In genomic region chr15:60379466-60380274, GRCh38 we compare ENCODE assay signal across 9 cellular contexts. TPM values are rescaled to one million over a fixed set of nuclear protein-coding genes. Genes with fewer than 3 reads are reported as not detected.
A peak's percentile ranks its signal among the peaks of the same experiment; 100 is the strongest.
DNase-seq lines count a peak whose midpoint lies in the region; FAIRE-seq and TF ChIP-seq lines count a peak whose summit lies in the region.
"Had no signal": no experiment of that assay in that cellular context is flagged by ENCODE, and none has a peak within 500 bp of the region (broad histone marks: within the 10 kb centered on the region; RNA-seq: fewer than 3 reads in every experiment).

No MANE protein-coding gene starts in this region.

- CTCF ChIA-PET in A673 (lab: Charles Lee), result no interaction called here

- peaks cover 49% of the 10 kb centered on the region for H3K4me1 ChIP-seq in A673 (ENCODE audit: insufficient read depth, low read length, poor library complexity, severe bottlenecking)
- peaks cover 70% of the 10 kb centered on the region for H3K4me1 ChIP-seq in mesodermal cell (ENCODE audit: control insufficient read depth, insufficient read depth, low read length, poor library complexity, severe bottlenecking)
- H3K4me1 ChIP-seq: BLaER1 had no signal

- FAIRE-seq in GM19239 (lab: Jason Lieb, UNC), result no peak

- H3K9me3 ChIP-seq in A673 (ENCODE audit: low read depth, low read length, poor library complexity, severe bottlenecking), result no peaks in the 10 kb centered on the region
- H3K9me3 ChIP-seq in mesodermal cell (ENCODE audit: control insufficient read depth, low read length), result no peaks in the 10 kb centered on the region
- H3K9me3 ChIP-seq: BLaER1 had no signal

- POLR2A ChIA-PET in A673 (lab: Charles Lee; ENCODE audit: low non-redundant PET), result no interaction called here

- no peak for TF ChIP-seq CTCF in A673 (conservative IDR thresholded peaks at IDR 0.05; ENCODE audit: low read depth, low read length)
- TF ChIP-seq CTCF in coronary artery (IDR thresholded peaks at IDR 0.05), result no peak

- H3K27me3 ChIP-seq in A673 (replicated peaks; ENCODE audit: insufficient read depth, low read depth, low read length, poor library complexity), result no peaks in the 10 kb centered on the region
- H3K27me3 ChIP-seq: BLaER1 had no signal

- BruUV-seq in A673 (replicated peaks; lab: Mats Ljungman, UMichigan), result no TSS peak

- peak; percentile 91 for DNase-seq in A673 (ENCODE audit: low spot score)
- peak; percentile 99 for DNase-seq in M059J (ENCODE audit: low read depth)
- DNase-seq in coronary artery (ENCODE audit: low spot score), result no peak
- DNase-seq in NCI-H446 treated with DMSO at 0.1 percent for 48 hours (lab: John Stamatoyannopoulos, UW), result no peak
- no peak for DNase-seq in NOMO-1 treated with DMSO at 0.1 percent for 48 hours (lab: John Stamatoyannopoulos, UW; ENCODE audit: unreplicated experiment)
- no peak for DNase-seq in GM19239 (ENCODE audit: insufficient read length, low spot score)
- DNase-seq in DMS79 (lab: John Stamatoyannopoulos, UW), result no peak

- H3K4me3 ChIP-seq in A673 (ENCODE audit: low read depth, low read length, poor library complexity, severe bottlenecking) (no peak overlapping the region), coronary artery (no peak overlapping the region), mesodermal cell (ENCODE audit: extremely low read depth, insufficient read depth, low read length, poor library complexity, severe bottlenecking) (no peak overlapping the region)
- H3K4me3 ChIP-seq: BLaER1 had no signal

- peaks cover 42% of the 10 kb centered on the region for H3K36me3 ChIP-seq in A673 (ENCODE audit: insufficient read depth, low read length, poor library complexity, severe bottlenecking)
- peaks cover 87% of the 10 kb centered on the region for H3K36me3 ChIP-seq in mesodermal cell (ENCODE audit: control insufficient read depth, insufficient read depth, low read length)

- WGBS in mesodermal cell (ENCODE audit: insufficient coverage in 2 of 2), 2 experiments, result 87 to 94% methylated on average over 2 to 4 of the region's 8 CpGs

- H3K27ac ChIP-seq in A673 (ENCODE audit: low read depth, low read length, poor library complexity, severe bottlenecking), result peak overlapping the region; percentile 81
- H3K27ac ChIP-seq in coronary artery, result peak overlapping the region; percentile 24 to 76
- H3K27ac ChIP-seq in mesodermal cell (ENCODE audit: low read depth, low read length, severe bottlenecking), result peak overlapping the region; percentile 96
- H3K27ac ChIP-seq: BLaER1 had no signal

- intact Hi-C loops in A673 (cut with micrococcal nuclease; ENCODE audit: unreplicated experiment), result no loop called here

RNA-seq across cellular contexts. Expression of gene ANXA2, which starts 18.1 kb away (rescaled TPM):
- 880 and 1,038 TPM in 2 replicates for total RNA-seq in A673 (2021)
- 2,649 and 2,950 TPM in 2 replicates for total RNA-seq in M059J (2014; rRNA removed; shearing (Covaris generic))
- polyA plus RNA-seq in mesodermal cell (2013, experiment 1 of 2), result 1,317 TPM
- 1,257 TPM for polyA plus RNA-seq in mesodermal cell (2013, experiment 2 of 2)

Comparison
In these comparisons a context has a peak if more than half of its experiments do, and no peak if none do; other contexts are left out.
1. DNase-seq: peak in A673 (single experiment) and M059J (single experiment); none in coronary artery (single experiment), NCI-H446 treated with DMSO at 0.1 percent for 48 hours (single experiment), NOMO-1 treated with DMSO at 0.1 percent for 48 hours (single experiment), GM19239 (single experiment) and DMS79 (single experiment).
2. Peak in every context shown above with its lines, with median percentiles within 50 percentile points of each other: H3K27ac ChIP-seq.